1 cellular context compared by ENCODE assay signal in genomic region chr17:44775136-44775837, GRCh38.
A peak's percentile ranks its signal among the peaks of the same experiment; 100 is the strongest.
TF ChIP-seq lines count a peak whose summit lies in the region.

No MANE protein-coding gene starts in this region.

TF ChIP-seq in HepG2, 621 proteins besides CTCF, POLR2A, EP300 and RAD21 (continued from another document and continues in another):
- TF ChIP-seq, protein P1, sequence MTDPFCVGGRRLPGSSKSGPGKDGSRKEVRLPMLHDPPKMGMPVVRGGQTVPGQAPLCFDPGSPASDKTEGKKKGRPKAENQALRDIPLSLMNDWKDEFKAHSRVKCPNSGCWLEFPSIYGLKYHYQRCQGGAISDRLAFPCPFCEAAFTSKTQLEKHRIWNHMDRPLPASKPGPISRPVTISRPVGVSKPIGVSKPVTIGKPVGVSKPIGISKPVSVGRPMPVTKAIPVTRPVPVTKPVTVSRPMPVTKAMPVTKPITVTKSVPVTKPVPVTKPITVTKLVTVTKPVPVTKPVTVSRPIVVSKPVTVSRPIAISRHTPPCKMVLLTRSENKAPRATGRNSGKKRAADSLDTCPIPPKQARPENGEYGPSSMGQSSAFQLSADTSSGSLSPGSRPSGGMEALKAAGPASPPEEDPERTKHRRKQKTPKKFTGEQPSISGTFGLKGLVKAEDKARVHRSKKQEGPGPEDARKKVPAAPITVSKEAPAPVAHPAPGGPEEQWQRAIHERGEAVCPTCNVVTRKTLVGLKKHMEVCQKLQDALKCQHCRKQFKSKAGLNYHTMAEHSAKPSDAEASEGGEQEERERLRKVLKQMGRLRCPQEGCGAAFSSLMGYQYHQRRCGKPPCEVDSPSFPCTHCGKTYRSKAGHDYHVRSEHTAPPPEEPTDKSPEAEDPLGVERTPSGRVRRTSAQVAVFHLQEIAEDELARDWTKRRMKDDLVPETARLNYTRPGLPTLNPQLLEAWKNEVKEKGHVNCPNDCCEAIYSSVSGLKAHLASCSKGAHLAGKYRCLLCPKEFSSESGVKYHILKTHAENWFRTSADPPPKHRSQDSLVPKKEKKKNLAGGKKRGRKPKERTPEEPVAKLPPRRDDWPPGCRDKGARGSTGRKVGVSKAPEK (CRISPR knock-in tag; IDR thresholded peaks at IDR 0.05; ENCODE audit: borderline replicate concordance): peak; percentile 82; the same call in 1 of the 2 replicates
- 0 out of 2 replicates have a peak, but pooled peaks have one; percentile 75 for TF ChIP-seq ZMYM2 (CRISPR knock-in tag; IDR thresholded peaks at IDR 0.05)
- TF ChIP-seq MAZ (IDR thresholded peaks at IDR 0.05; ENCODE audit: borderline replicate concordance, low read depth, low read length): no peak; the same call in 1 of the 2 replicates
- peak; percentile 49; the same call in 1 of the 2 replicates for TF ChIP-seq MAZ (CRISPR knock-in tag; IDR thresholded peaks at IDR 0.05; ENCODE audit: low read depth)
- no peak for TF ChIP-seq TEF (CRISPR knock-in tag; IDR thresholded peaks at IDR 0.05)
- TF ChIP-seq ZNF891 (CRISPR knock-in tag; IDR thresholded peaks at IDR 0.05): no peak
- TF ChIP-seq, protein P2, sequence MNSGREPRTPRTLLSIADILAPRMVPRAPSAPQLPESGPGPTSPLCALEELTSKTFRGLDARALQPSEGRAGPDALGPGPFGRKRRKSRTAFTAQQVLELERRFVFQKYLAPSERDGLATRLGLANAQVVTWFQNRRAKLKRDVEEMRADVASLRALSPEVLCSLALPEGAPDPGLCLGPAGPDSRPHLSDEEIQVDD (CRISPR knock-in tag; IDR thresholded peaks at IDR 0.05; ENCODE audit: borderline replicate concordance): 0 out of 2 replicates have a peak, but pooled peaks have one; percentile 82
- peak; percentile 90; the same call in 1 of the 2 replicates for TF ChIP-seq ZNF343 (CRISPR knock-in tag; IDR thresholded peaks at IDR 0.05)
- TF ChIP-seq ZNF547 (CRISPR knock-in tag; IDR thresholded peaks at IDR 0.05): peak; percentile 52; the same call in 1 of the 2 replicates
- TF ChIP-seq ZNF772 (CRISPR knock-in tag; IDR thresholded peaks at IDR 0.05): peak; percentile 80
- TF ChIP-seq ZBTB40 (IDR thresholded peaks at IDR 0.05): no peak
- 0 out of 2 replicates have a peak, but pooled peaks have one; percentile 25 for TF ChIP-seq ZBTB40 (CRISPR knock-in tag; IDR thresholded peaks at IDR 0.05)
- no peak for TF ChIP-seq ZNF775 (CRISPR knock-in tag; IDR thresholded peaks at IDR 0.05; ENCODE audit: borderline replicate concordance)
- TF ChIP-seq, protein P3, sequence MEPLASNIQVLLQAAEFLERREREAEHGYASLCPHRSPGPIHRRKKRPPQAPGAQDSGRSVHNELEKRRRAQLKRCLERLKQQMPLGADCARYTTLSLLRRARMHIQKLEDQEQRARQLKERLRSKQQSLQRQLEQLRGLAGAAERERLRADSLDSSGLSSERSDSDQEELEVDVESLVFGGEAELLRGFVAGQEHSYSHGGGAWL (CRISPR knock-in tag; IDR thresholded peaks at IDR 0.05): peak; percentile 71; the same call in 1 of the 2 replicates
- TF ChIP-seq ZSCAN22 (CRISPR knock-in tag; IDR thresholded peaks at IDR 0.05): 0 out of 2 replicates have a peak, but pooled peaks have one; percentile 31
- TF ChIP-seq ATF7-NPFF (CRISPR knock-in tag; IDR thresholded peaks at IDR 0.05; ENCODE audit: low read depth): 0 out of 2 replicates have a peak, but pooled peaks have one; percentile 54
- TF ChIP-seq CEBPB (IDR thresholded peaks at IDR 0.05; ENCODE audit: borderline replicate concordance, low read depth, low read length): no peak
- peak; percentile 72 for TF ChIP-seq NFYC (CRISPR knock-in tag; IDR thresholded peaks at IDR 0.05)
- TF ChIP-seq ZC3H13 (CRISPR knock-in tag; IDR thresholded peaks at IDR 0.05): 0 out of 2 replicates have a peak, but pooled peaks have one; percentile 58
- peak; percentile 84 for TF ChIP-seq DRAP1 (CRISPR knock-in tag; IDR thresholded peaks at IDR 0.05)
- TF ChIP-seq ZNF367 (CRISPR knock-in tag; IDR thresholded peaks at IDR 0.05; ENCODE audit: borderline replicate concordance): peak; percentile 67; the same call in 1 of the 2 replicates
- TF ChIP-seq ZSCAN25 (CRISPR knock-in tag; IDR thresholded peaks at IDR 0.05): peak; percentile 91
- no peak for TF ChIP-seq TBX2 (CRISPR knock-in tag; IDR thresholded peaks at IDR 0.05; ENCODE audit: borderline replicate concordance)
- peak; percentile 71 for TF ChIP-seq ARID2 (CRISPR knock-in tag; IDR thresholded peaks at IDR 0.05; ENCODE audit: borderline replicate concordance)
- peak; percentile 72; the same call in 1 of the 2 replicates for TF ChIP-seq ZNF788 (CRISPR knock-in tag; IDR thresholded peaks at IDR 0.05; ENCODE audit: borderline replicate concordance)
- TF ChIP-seq ZNF350 (CRISPR knock-in tag; IDR thresholded peaks at IDR 0.05; ENCODE audit: borderline replicate concordance, low read depth): peak; percentile 66; the same call in 1 of the 2 replicates
- TF ChIP-seq, protein P4, sequence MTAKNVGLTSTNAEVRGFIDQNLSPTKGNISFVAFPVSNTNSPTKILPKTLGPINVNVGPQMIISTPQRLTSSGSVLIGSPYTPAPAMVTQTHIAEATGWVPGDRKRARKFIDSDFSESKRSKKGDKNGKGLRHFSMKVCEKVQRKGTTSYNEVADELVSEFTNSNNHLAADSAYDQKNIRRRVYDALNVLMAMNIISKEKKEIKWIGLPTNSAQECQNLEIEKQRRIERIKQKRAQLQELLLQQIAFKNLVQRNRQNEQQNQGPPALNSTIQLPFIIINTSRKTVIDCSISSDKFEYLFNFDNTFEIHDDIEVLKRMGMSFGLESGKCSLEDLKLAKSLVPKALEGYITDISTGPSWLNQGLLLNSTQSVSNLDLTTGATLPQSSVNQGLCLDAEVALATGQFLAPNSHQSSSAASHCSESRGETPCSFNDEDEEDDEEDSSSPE (CRISPR knock-in tag; IDR thresholded peaks at IDR 0.05): peak; percentile 75
- TF ChIP-seq MXD4 (CRISPR knock-in tag; IDR thresholded peaks at IDR 0.05): peak; percentile 72; the same call in 1 of the 2 replicates
- no peak for TF ChIP-seq FOXP1 (IDR thresholded peaks at IDR 0.05)
- TF ChIP-seq FOXP1 (CRISPR knock-in tag; IDR thresholded peaks at IDR 0.05): no peak
- no peak for TF ChIP-seq TCF12 (IDR thresholded peaks at IDR 0.05)
- peak; percentile 59; the same call in 1 of the 2 replicates for TF ChIP-seq TCF12 (CRISPR knock-in tag; IDR thresholded peaks at IDR 0.05)
- TF ChIP-seq ZNF574 (CRISPR knock-in tag; IDR thresholded peaks at IDR 0.05): peak; percentile 36; the same call in 1 of the 2 replicates
- TF ChIP-seq ZNF563 (CRISPR knock-in tag; IDR thresholded peaks at IDR 0.05): peak; percentile 81
- peak; percentile 67 for TF ChIP-seq KLF15 (CRISPR knock-in tag; IDR thresholded peaks at IDR 0.05; ENCODE audit: borderline replicate concordance)
- TF ChIP-seq, protein P5, sequence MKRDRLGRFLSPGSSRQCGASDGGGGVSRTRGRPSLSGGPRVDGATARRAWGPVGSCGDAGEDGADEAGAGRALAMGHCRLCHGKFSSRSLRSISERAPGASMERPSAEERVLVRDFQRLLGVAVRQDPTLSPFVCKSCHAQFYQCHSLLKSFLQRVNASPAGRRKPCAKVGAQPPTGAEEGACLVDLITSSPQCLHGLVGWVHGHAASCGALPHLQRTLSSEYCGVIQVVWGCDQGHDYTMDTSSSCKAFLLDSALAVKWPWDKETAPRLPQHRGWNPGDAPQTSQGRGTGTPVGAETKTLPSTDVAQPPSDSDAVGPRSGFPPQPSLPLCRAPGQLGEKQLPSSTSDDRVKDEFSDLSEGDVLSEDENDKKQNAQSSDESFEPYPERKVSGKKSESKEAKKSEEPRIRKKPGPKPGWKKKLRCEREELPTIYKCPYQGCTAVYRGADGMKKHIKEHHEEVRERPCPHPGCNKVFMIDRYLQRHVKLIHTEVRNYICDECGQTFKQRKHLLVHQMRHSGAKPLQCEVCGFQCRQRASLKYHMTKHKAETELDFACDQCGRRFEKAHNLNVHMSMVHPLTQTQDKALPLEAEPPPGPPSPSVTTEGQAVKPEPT (CRISPR knock-in tag; IDR thresholded peaks at IDR 0.05; ENCODE audit: low read depth): no peak
- no peak for TF ChIP-seq RXRA (CRISPR knock-in tag; IDR thresholded peaks at IDR 0.05)
- no peak for TF ChIP-seq ARNT (IDR thresholded peaks at IDR 0.05)
- TF ChIP-seq PTBP1 (IDR thresholded peaks at IDR 0.05; ENCODE audit: low read depth, low read length, poor library complexity, severe bottlenecking): peak; percentile 50
- TF ChIP-seq KMT2B (CRISPR knock-in tag; IDR thresholded peaks at IDR 0.05): peak; percentile 19; the same call in 1 of the 2 replicates
- TF ChIP-seq NR2F2 (IDR thresholded peaks at IDR 0.05; ENCODE audit: borderline replicate concordance, low read depth): peak; percentile 15; the same call in 1 of the 2 replicates
- no peak; the same call in 1 of the 2 replicates for TF ChIP-seq SRY (CRISPR knock-in tag; IDR thresholded peaks at IDR 0.05)
- TF ChIP-seq SCMH1 (CRISPR knock-in tag; IDR thresholded peaks at IDR 0.05; ENCODE audit: borderline replicate concordance): no peak
- peak; percentile 56; the same call in 1 of the 2 replicates for TF ChIP-seq KDM3A (CRISPR knock-in tag; IDR thresholded peaks at IDR 0.05; ENCODE audit: low read depth)
